8 cellular contexts compared by ENCODE assay signal in the genomic region with DNA sequence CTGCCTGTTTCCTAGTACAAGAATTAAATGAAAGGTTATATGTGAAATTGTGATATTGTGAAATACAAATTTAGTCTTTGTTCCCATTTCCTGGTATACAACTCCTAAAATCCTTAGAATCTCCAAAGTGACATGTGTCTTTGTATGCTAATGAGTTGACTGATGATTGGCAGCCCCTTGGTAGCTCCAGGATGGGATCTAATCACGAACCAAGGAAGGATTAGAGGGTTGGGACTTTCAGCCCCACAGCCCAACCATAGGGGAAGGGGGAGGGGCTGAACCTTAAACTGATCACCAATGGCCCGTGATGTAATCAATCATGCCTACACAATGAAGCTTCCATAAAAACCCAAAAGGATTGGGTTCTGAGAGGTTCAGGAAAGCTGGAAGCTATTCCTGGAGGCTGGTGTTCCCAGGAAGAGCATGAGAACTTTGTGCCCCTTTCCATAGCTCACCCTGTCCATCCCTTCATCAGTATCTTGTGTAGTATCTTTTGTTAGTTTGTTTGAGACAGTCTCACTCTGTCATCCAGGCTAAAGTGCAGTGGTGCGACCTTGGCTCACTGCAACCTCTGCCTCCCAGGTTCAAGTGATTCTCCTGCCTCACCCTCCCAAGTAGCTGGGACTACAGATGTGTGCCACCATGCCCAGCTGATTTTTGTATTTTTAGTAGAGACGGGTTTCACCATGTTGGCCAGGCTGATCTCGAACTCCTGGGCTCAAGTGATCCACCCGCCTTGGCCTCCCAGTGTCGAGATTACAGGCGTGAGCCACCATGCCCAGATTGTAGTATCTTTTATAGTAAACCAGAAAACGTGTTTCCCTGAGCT. TPM values are rescaled to one million over a fixed set of nuclear protein-coding genes. Genes with fewer than 3 reads are reported as not detected.
DNase-seq lines count a peak whose midpoint lies in the region; ATAC-seq and TF ChIP-seq lines count a peak whose summit lies in the region.
"Not testable (repeated sequence)": the region's sequence is repeated elsewhere in the genome, so short reads cannot be mapped to it uniquely, and the experiment has no call there.

No MANE protein-coding gene starts in this region.

- H3K36me3 Mint-ChIP-seq in activated B cell treated with CpG ODN at 0.5 μM for 24 hours (ENCODE audit: low read depth), result peaks cover 27% of the 10 kb centered on the region
- H3K36me3 Mint-ChIP-seq in activated naive CD8-positive, alpha-beta T cell treated with anti-CD3 and anti-CD28 coated beads, Interleukin-2, amount 50 U/mL, for 24 hours (ENCODE audit: low read depth), result peaks cover 27% of the 10 kb centered on the region
- not testable (repeated sequence) for H3K36me3 Mint-ChIP-seq in natural killer cell
- peaks cover 51% of the 10 kb centered on the region for H3K36me3 Mint-ChIP-seq in stimulated activated effector memory CD8-positive, alpha-beta T cell treated with anti-CD3 and anti-CD28 coated beads, Interleukin-12 subunit alpha, Interleukin-12 subunit beta, amount 100 ng/mL, for 72 hours

- peak overlapping the region; percentile 58; the same call in 1 of the 2 replicates for H3K27ac ChIP-seq in GM23248
- peak overlapping the region in 57 of 59 donors; percentile 0 to 95 (median 80) for H3K27ac ChIP-seq in dorsolateral prefrontal cortex
- peak overlapping the region; percentile 24 for H3K27ac ChIP-seq in hepatocyte
- peak overlapping the region; percentile 54 to 86 (median 75) for H3K27ac ChIP-seq in upper lobe of left lung

- not testable (repeated sequence) for H3K9me3 ChIP-seq in GM23248 (ENCODE audit: low read depth); hepatocyte (ENCODE audit: low read depth); upper lobe of left lung

- not testable (repeated sequence) for H4K20me1 ChIP-seq in GM23248 (ENCODE audit: insufficient read depth)
- peaks cover 34% of the 10 kb centered on the region for H4K20me1 ChIP-seq in hepatocyte (ENCODE audit: insufficient read depth, poor library complexity, severe bottlenecking)

- H3K4me1 Mint-ChIP-seq in activated B cell treated with CpG ODN at 0.5 μM for 24 hours, result peaks cover 48% of the 10 kb centered on the region
- peaks cover 50% of the 10 kb centered on the region for H3K4me1 Mint-ChIP-seq in activated naive CD8-positive, alpha-beta T cell treated with anti-CD3 and anti-CD28 coated beads, Interleukin-2, amount 50 U/mL, for 24 hours
- H3K4me1 Mint-ChIP-seq in natural killer cell, result peaks cover 50 to 60% of the 10 kb centered on the region in 2 donors
- H3K4me1 Mint-ChIP-seq in stimulated activated effector memory CD8-positive, alpha-beta T cell treated with anti-CD3 and anti-CD28 coated beads, Interleukin-12 subunit alpha, Interleukin-12 subunit beta, amount 100 ng/mL, for 72 hours, result peaks cover 40% of the 10 kb centered on the region

- not testable (repeated sequence) for H3K4me3 ChIP-seq in GM23248, hepatocyte, upper lobe of left lung
- peak overlapping the region in 15 of 59 donors; percentile 1 to 41 (median 15) for H3K4me3 ChIP-seq in dorsolateral prefrontal cortex

- not testable (repeated sequence) for H3K9me3 Mint-ChIP-seq in activated B cell treated with CpG ODN at 0.5 μM for 24 hours; activated naive CD8-positive, alpha-beta T cell treated with anti-CD3 and anti-CD28 coated beads, Interleukin-2, amount 50 U/mL, for 24 hours; natural killer cell; stimulated activated effector memory CD8-positive, alpha-beta T cell treated with anti-CD3 and anti-CD28 coated beads, Interleukin-12 subunit alpha, Interleukin-12 subunit beta, amount 100 ng/mL, for 72 hours

- not testable (repeated sequence) for H3K27me3 Mint-ChIP-seq in activated B cell treated with CpG ODN at 0.5 μM for 24 hours; activated naive CD8-positive, alpha-beta T cell treated with anti-CD3 and anti-CD28 coated beads, Interleukin-2, amount 50 U/mL, for 24 hours; natural killer cell (ENCODE audit: low read depth in 2 of 2)

- intact Hi-C loops in activated B cell treated with CpG ODN at 0.5 μM for 24 hours (cut with micrococcal nuclease); natural killer cell (cut with micrococcal nuclease): not testable (repeated sequence)
- intact Hi-C loops in dorsolateral prefrontal cortex (cut with DNase I), result loop anchor here in 1 of 2 donors (5.0 kb wide), 1 partner anchor 42 kb away; a partner anchor contains a TSS

- H3K4me3 Mint-ChIP-seq in activated B cell treated with CpG ODN at 0.5 μM for 24 hours; activated naive CD8-positive, alpha-beta T cell treated with anti-CD3 and anti-CD28 coated beads, Interleukin-2, amount 50 U/mL, for 24 hours; natural killer cell; stimulated activated effector memory CD8-positive, alpha-beta T cell treated with anti-CD3 and anti-CD28 coated beads, Interleukin-12 subunit alpha, Interleukin-12 subunit beta, amount 100 ng/mL, for 72 hours: not testable (repeated sequence)

- not testable (repeated sequence) for TF ChIP-seq POLR2A in upper lobe of left lung (IDR thresholded peaks at IDR 0.05)

- not testable (repeated sequence) for ATAC-seq in activated B cell treated with CpG ODN at 0.5 μM for 24 hours (ENCODE audit: low read depth); activated naive CD8-positive, alpha-beta T cell treated with anti-CD3 and anti-CD28 coated beads, Interleukin-2, amount 50 U/mL, for 24 hours; natural killer cell; stimulated activated effector memory CD8-positive, alpha-beta T cell treated with anti-CD3 and anti-CD28 coated beads, Interleukin-12 subunit alpha, Interleukin-12 subunit beta, amount 100 ng/mL, for 72 hours; upper lobe of left lung (ENCODE audit: low FRiP score in 2 of 2)

- H3K36me3 ChIP-seq in GM23248 (ENCODE audit: low read depth); hepatocyte (replicated peaks; ENCODE audit: insufficient read depth, low read depth); upper lobe of left lung: not testable (repeated sequence)

- in situ Hi-C loops in GM23248 (cut with MboI), result not testable (repeated sequence)

- POLR2A ChIA-PET in activated B cell treated with CpG ODN at 0.5 μM for 24 hours (lab: Charles Lee), result interaction anchor here (0.6 kb wide), 1 partner anchor 17 kb away, joined by 3 read pairs; no protein-coding TSS in a partner anchor

- peaks cover 21% of the 10 kb centered on the region for H3K4me1 ChIP-seq in GM23248 (ENCODE audit: insufficient read depth)
- not testable (repeated sequence) for H3K4me1 ChIP-seq in hepatocyte (ENCODE audit: insufficient read depth)
- H3K4me1 ChIP-seq in upper lobe of left lung, result peaks cover 53 to 75% (median 66%) of the 10 kb centered on the region in 4 donors

- not testable (repeated sequence) for TF ChIP-seq CTCF in activated B cell treated with CpG ODN at 0.5 μM for 24 hours (IDR thresholded peaks at IDR 0.05); dorsolateral prefrontal cortex (IDR thresholded peaks at IDR 0.05 in 54 of 56, conservative IDR thresholded peaks at IDR 0.05 in 2 of 56; ENCODE audit: low read depth in 1 of 56, partially characterized antibody in 56 of 56); hepatocyte (IDR thresholded peaks at IDR 0.05; ENCODE audit: poor library complexity); natural killer cell (IDR thresholded peaks at IDR 0.05); upper lobe of left lung (IDR thresholded peaks at IDR 0.05)

- not testable (repeated sequence) for H2AFZ ChIP-seq in GM23248, hepatocyte

- CTCF ChIA-PET in activated B cell treated with CpG ODN at 0.5 μM for 24 hours (lab: Charles Lee), result not testable (repeated sequence)

- not testable (repeated sequence) for H3K9me2 ChIP-seq in GM23248 (ENCODE audit: insufficient read depth); hepatocyte (replicated peaks; ENCODE audit: insufficient read depth)

- 94 to 97% methylated on average over 9 of the region's 9 CpGs for WGBS in GM23248 (ENCODE audit: low coverage in 1 of 2, low lambda C conversion rate in 2 of 2, missing lambda C conversion rate in 2 of 2), 2 experiments
- WGBS in hepatocyte (ENCODE audit: low lambda C conversion rate, missing lambda C conversion rate), result 88% methylated on average over 9 of the region's 9 CpGs
- WGBS in upper lobe of left lung, 2 donors, result 91 to 93% methylated on average over 9 of the region's 9 CpGs

- H3K27ac Mint-ChIP-seq in activated B cell treated with CpG ODN at 0.5 μM for 24 hours (peak overlapping the region; percentile 42), natural killer cell (peak overlapping the region; percentile 28 to 53)
- peak overlapping the region; percentile 77 for H3K27ac Mint-ChIP-seq in activated naive CD8-positive, alpha-beta T cell treated with anti-CD3 and anti-CD28 coated beads, Interleukin-2, amount 50 U/mL, for 24 hours
- peak overlapping the region; percentile 85 for H3K27ac Mint-ChIP-seq in stimulated activated effector memory CD8-positive, alpha-beta T cell treated with anti-CD3 and anti-CD28 coated beads, Interleukin-12 subunit alpha, Interleukin-12 subunit beta, amount 100 ng/mL, for 72 hours

- not testable (repeated sequence) for TF ChIP-seq EP300 in upper lobe of left lung (IDR thresholded peaks at IDR 0.05)

- H3K4me2 ChIP-seq in GM23248 (ENCODE audit: unreplicated experiment); hepatocyte: not testable (repeated sequence)

- not testable (repeated sequence) for H3K27me3 ChIP-seq in GM23248 (replicated peaks; ENCODE audit: insufficient read depth); dorsolateral prefrontal cortex; hepatocyte; upper lobe of left lung

- DNase-seq in GM23248; activated B cell treated with CpG ODN at 0.5 μM for 24 hours; activated naive CD8-positive, alpha-beta T cell treated with anti-CD3 and anti-CD28 coated beads, Interleukin-2, amount 50 U/mL, for 24 hours; dorsolateral prefrontal cortex; hepatocyte (ENCODE audit: low spot score); natural killer cell; stimulated activated effector memory CD8-positive, alpha-beta T cell treated with anti-CD3 and anti-CD28 coated beads, Interleukin-12 subunit alpha, Interleukin-12 subunit beta, amount 100 ng/mL, for 72 hours (ENCODE audit: low spot score in 2 of 2); upper lobe of left lung: not testable (repeated sequence)

- H3K9ac ChIP-seq in GM23248, result not testable (repeated sequence)

- H3F3A ChIP-seq in GM23248 (ENCODE audit: insufficient read depth), result peaks cover 17% of the 10 kb centered on the region

- H3K79me2 ChIP-seq in GM23248 (ENCODE audit: insufficient read depth), result peaks cover 100% of the 10 kb centered on the region
- peaks cover 94% of the 10 kb centered on the region for H3K79me2 ChIP-seq in hepatocyte

RNA-seq across cellular contexts. Expression of a gene that starts 31.9 kb away (rescaled TPM):
- 175 and 204 TPM in 2 replicates for total RNA-seq in GM23248 (2014; rRNA removed; shearing (Covaris generic))
- 675 and 702 TPM in 2 replicates for polyA plus RNA-seq in GM23248 (2016; fragmentation: Nextera tagmentation; extraction: Ambion mirVana)
- total RNA-seq in activated B cell treated with CpG ODN at 0.5 μM for 24 hours, result 191 and 212 TPM in 2 replicates
- 100 to 1,000 TPM in 3 of 120 experiments, 10 to 100 TPM in 117; 35.0 to 115 (median 64.3) TPM for total RNA-seq in dorsolateral prefrontal cortex
- 216 and 283 TPM in 2 replicates for total RNA-seq in hepatocyte
- polyA plus RNA-seq in hepatocyte, result 631 and 657 TPM in 2 replicates
- total RNA-seq in natural killer cell, result 100 to 1,000 TPM; 101 to 141 (median 103) TPM
- total RNA-seq in upper lobe of left lung, result 100 to 1,000 TPM in 4 of 6 donors, 10 to 100 TPM in 2; 58.7 to 317 (median 198) TPM

RNA-seq across cellular contexts. Expression of a gene that starts 40.7 kb away (rescaled TPM):
- 10.0 and 14.6 TPM in 2 replicates for total RNA-seq in GM23248 (2014; rRNA removed; shearing (Covaris generic))
- 3.2 and 3.5 TPM in 2 replicates for polyA plus RNA-seq in GM23248 (2016; fragmentation: Nextera tagmentation; extraction: Ambion mirVana)
- total RNA-seq in activated B cell treated with CpG ODN at 0.5 μM for 24 hours, result 31.4 and 37.4 TPM in 2 replicates
- 10 to 100 TPM; 44.1 to 80.1 (median 58.8) TPM for total RNA-seq in dorsolateral prefrontal cortex
- 21.0 and 22.9 TPM in 2 replicates for total RNA-seq in hepatocyte
- 14.7 and 17.8 TPM in 2 replicates for polyA plus RNA-seq in hepatocyte
- 100 to 1,000 TPM; 118 to 127 (median 121) TPM for total RNA-seq in natural killer cell
- 10 to 100 TPM; 22.0 to 65.0 (median 38.0) TPM for total RNA-seq in upper lobe of left lung

RNA-seq across cellular contexts. Expression of a gene that starts 56.2 kb away (rescaled TPM):
- 24.3 and 30.7 TPM in 2 replicates for total RNA-seq in GM23248 (2014; rRNA removed; shearing (Covaris generic))
- polyA plus RNA-seq in GM23248 (2016; fragmentation: Nextera tagmentation; extraction: Ambion mirVana) (102 and 104 TPM in 2 replicates), hepatocyte (55.2 and 69.1 TPM in 2 replicates)
- total RNA-seq in activated B cell treated with CpG ODN at 0.5 μM for 24 hours (28.3 and 30.1 TPM in 2 replicates), dorsolateral prefrontal cortex (10 to 100 TPM; 13.1 to 36.0 (median 24.4) TPM), hepatocyte (48.0 and 51.5 TPM in 2 replicates), natural killer cell (10 to 100 TPM; 11.2 to 12.4 (median 12.1) TPM), upper lobe of left lung (10 to 100 TPM; 10.5 to 31.0 (median 23.9) TPM)

Comparison
In these comparisons a context has a peak if more than half of its experiments do, and no peak if none do; other contexts are left out.
1. H3K27ac ChIP-seq: peak in every context shown above with its lines; median percentile 80 in dorsolateral prefrontal cortex; 75 in upper lobe of left lung; 58 in GM23248; 24 in hepatocyte.